ENCODE assay signal across 7 cellular contexts in genomic region chr14:73753043-73753886, GRCh38. TPM values are rescaled to one million over a fixed set of nuclear protein-coding genes. Genes with fewer than 3 reads are reported as not detected.
DNase-seq lines count a peak whose midpoint lies in the region; TF ChIP-seq lines count a peak whose summit lies in the region.

No MANE protein-coding gene starts in this region.

- no peak overlapping the region for H3K9ac ChIP-seq in fibroblast of lung (ENCODE audit: insufficient read depth, low read length)

- WGBS in prostate gland: 41% methylated on average over 9 of the region's 9 CpGs

- peak overlapping the region; percentile 95 for H3K27ac ChIP-seq in fibroblast of lung (ENCODE audit: insufficient read depth, low read length)
- H3K27ac ChIP-seq in prostate gland: peak overlapping the region; percentile 83 to 95

- H3K36me3 ChIP-seq in fibroblast of lung (ENCODE audit: control insufficient read depth, insufficient read depth, low read length): no peaks in the 10 kb centered on the region
- no peaks in the 10 kb centered on the region for H3K36me3 ChIP-seq in prostate gland

- no peak overlapping the region for H3K4me3 ChIP-seq in fibroblast of lung (replicated peaks in 1 of 4; ENCODE audit: control extremely low read depth in 1 of 4, insufficient read depth in 1 of 4, low read depth in 3 of 4, low read length in 4 of 4)
- no peak overlapping the region for H3K4me3 ChIP-seq in prostate gland

- H2AFZ ChIP-seq in fibroblast of lung (ENCODE audit: low read length): no peak overlapping the region

- TF ChIP-seq CTCF in fibroblast of lung (conservative IDR thresholded peaks at IDR 0.05 in 1 of 2, IDR thresholded peaks at IDR 0.05 in 1 of 2; ENCODE audit: low read depth in 1 of 2, low read length in 2 of 2) (no peak), prostate gland (IDR thresholded peaks at IDR 0.05) (no peak)

- intact Hi-C loops in prostate gland (cut with DNase I): no loop called here

- H3K4me1 ChIP-seq in fibroblast of lung (ENCODE audit: control insufficient read depth, extremely low read depth, insufficient read depth, low read length) (peaks cover 66% of the 10 kb centered on the region), prostate gland (replicated peaks) (peaks cover 85% of the 10 kb centered on the region)

- no peaks in the 10 kb centered on the region for H4K20me1 ChIP-seq in fibroblast of lung (ENCODE audit: control insufficient read depth, extremely low read depth, insufficient read depth, low read length)

- DNase-seq in HT-29 (ENCODE audit: low spot score) (peak; percentile 91), UCSD-AML1 (lab: John Stamatoyannopoulos, UW; ENCODE audit: unreplicated experiment) (peak; percentile 87), fibroblast of lung (ENCODE audit: low read depth in 2 of 2) (no peak), prostate gland (ENCODE audit: low spot score) (no peak), COR-L47 (lab: John Stamatoyannopoulos, UW) (no peak), NCI-H187 (lab: John Stamatoyannopoulos, UW) (no peak), Ammon's horn (ENCODE audit: low spot score) (no peak)

- H3K27me3 ChIP-seq in fibroblast of lung (ENCODE audit: control insufficient read depth, insufficient read depth, low read length) (no peaks in the 10 kb centered on the region), prostate gland (replicated peaks; ENCODE audit: insufficient read depth) (no peaks in the 10 kb centered on the region)

- H3K79me2 ChIP-seq in fibroblast of lung (ENCODE audit: control insufficient read depth, insufficient read depth, low read length): peaks cover 99% of the 10 kb centered on the region

- no peak for TF ChIP-seq POLR2A in prostate gland (IDR thresholded peaks at IDR 0.05)

- peak overlapping the region; percentile 95 for H3K4me2 ChIP-seq in fibroblast of lung (ENCODE audit: extremely low read depth, insufficient read depth, low read length)

- H3K9me3 ChIP-seq in fibroblast of lung (ENCODE audit: control insufficient read depth, insufficient read depth, low read depth, low read length) (no peaks in the 10 kb centered on the region), prostate gland (no peaks in the 10 kb centered on the region)

RNA-seq across cellular contexts. Expression of gene PNMA1, which starts 39.1 kb away (rescaled TPM):
- 6.3 and 7.5 TPM in 2 replicates for total RNA-seq in HT-29 (2014; rRNA removed; shearing (Covaris generic))
- total RNA-seq in fibroblast of lung: 11.6 and 19.5 TPM in 2 replicates
- 44.5 and 46.8 TPM in 2 replicates for polyA plus RNA-seq in fibroblast of lung
- 57.0 and 66.6 TPM in 2 replicates for polyA plus RNA-seq in fibroblast of lung (2012)
- polyA minus RNA-seq in fibroblast of lung (ENCODE audit: low replicate concordance): 11.5 and 12.8 TPM in 2 replicates
- 10 to 100 TPM; 18.6 to 62.7 TPM for total RNA-seq in prostate gland

Comparison
In these comparisons a context has a peak if more than half of its experiments do, and no peak if none do; other contexts are left out.
1. DNase-seq: peak in HT-29 (single experiment) and UCSD-AML1 (single experiment); none in fibroblast of lung (0 of 2), prostate gland (single experiment), COR-L47 (single experiment), NCI-H187 (0 of 2) and Ammon's horn (single experiment).